ENCODE assay signal across 1 cellular context in the genomic region with DNA sequence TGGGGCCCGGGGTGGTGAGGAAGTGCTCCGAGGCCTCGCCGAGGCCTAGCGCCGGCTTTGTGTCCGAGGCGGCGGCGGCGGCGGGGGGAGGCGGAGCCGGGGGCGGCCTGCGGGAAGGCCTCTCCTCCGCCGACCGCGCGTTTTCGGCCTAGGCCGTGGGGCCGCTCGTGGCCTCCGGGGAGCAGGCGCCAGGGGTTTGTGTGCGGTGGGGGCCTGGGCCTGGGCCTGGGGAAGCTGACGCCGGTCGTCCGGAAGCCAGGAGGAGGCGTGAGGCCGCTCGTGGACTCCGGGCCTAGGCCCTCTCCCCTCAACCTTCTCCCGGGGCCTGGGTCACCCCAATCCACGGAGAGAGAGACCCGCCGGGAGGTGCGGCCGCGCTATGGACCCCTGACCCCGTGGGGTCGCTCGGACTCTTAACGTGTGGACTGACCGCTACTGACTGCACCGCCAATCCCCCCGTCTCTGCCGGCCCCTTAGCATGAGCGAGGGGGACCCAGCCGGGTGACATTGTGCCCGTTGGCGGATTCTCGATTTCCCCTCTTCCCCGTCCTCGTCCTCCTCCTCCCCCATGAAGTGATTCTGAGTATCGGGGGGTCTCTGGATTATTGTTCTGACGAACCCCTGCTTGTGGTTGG.
TF ChIP-seq lines count a peak whose summit lies in the region.

No MANE protein-coding gene starts in this region.

TF ChIP-seq in K562, 482 proteins besides CTCF, POLR2A, EP300 and RAD21 (continued from another document and continues in another):
- TF ChIP-seq PKNOX1 (IDR thresholded peaks at IDR 0.05) (no peak), ZNF197 (CRISPR knock-in tag; IDR thresholded peaks at IDR 0.05; ENCODE audit: low read depth) (no peak), SMARCA5 (IDR thresholded peaks at IDR 0.05) (no peak), RBFOX2 (IDR thresholded peaks at IDR 0.05; ENCODE audit: low read depth, low read length) (peak; percentile 94), SMARCC2 (IDR thresholded peaks at IDR 0.05; ENCODE audit: low read depth) (no peak; the same call in 1 of the 2 replicates), ZNF12 (CRISPR knock-in tag; IDR thresholded peaks at IDR 0.05) (no peak), ZFP36 (IDR thresholded peaks at IDR 0.05; ENCODE audit: low read depth, low read length, partially characterized antibody) (no peak), SRSF1 (IDR thresholded peaks at IDR 0.05; ENCODE audit: low read depth, low read length) (no peak), ZFPM2 (CRISPR knock-in tag; IDR thresholded peaks at IDR 0.05) (no peak), GTF2B (IDR thresholded peaks at IDR 0.05; ENCODE audit: extremely low read depth, insufficient read length) (no peak), HEY1 (CRISPR knock-in tag; IDR thresholded peaks at IDR 0.05; ENCODE audit: borderline replicate concordance) (no peak), CLOCK (CRISPR knock-in tag; IDR thresholded peaks at IDR 0.05; ENCODE audit: borderline replicate concordance) (no peak), TRIM24 (IDR thresholded peaks at IDR 0.05) (no peak), ETS2 (tag; IDR thresholded peaks at IDR 0.05; ENCODE audit: borderline replicate concordance, poor library complexity, severe bottlenecking) (no peak), PHB (CRISPR knock-in tag; IDR thresholded peaks at IDR 0.05) (no peak), ZNF589 (CRISPR knock-in tag; IDR thresholded peaks at IDR 0.05; ENCODE audit: low read depth) (no peak), ZNF444 (CRISPR knock-in tag; IDR thresholded peaks at IDR 0.05) (no peak), SETDB1 (IDR thresholded peaks at IDR 0.05; ENCODE audit: low read length) (no peak), DPF2 (IDR thresholded peaks at IDR 0.05) (no peak), RBBP5 (IDR thresholded peaks at IDR 0.05; ENCODE audit: borderline replicate concordance, insufficient read depth, low read length, poor library complexity, severe bottlenecking) (peak; percentile 42), NFXL1 (CRISPR knock-in tag; IDR thresholded peaks at IDR 0.05) (no peak), HOMEZ (CRISPR knock-in tag; IDR thresholded peaks at IDR 0.05) (no peak), TSHZ1 (CRISPR knock-in tag; IDR thresholded peaks at IDR 0.05) (no peak), PCBP2 (IDR thresholded peaks at IDR 0.05; ENCODE audit: low read depth, low read length, poor library complexity, severe bottlenecking) (no peak), ZSCAN32 (CRISPR knock-in tag; IDR thresholded peaks at IDR 0.05) (no peak), ZNF75A (CRISPR knock-in tag; IDR thresholded peaks at IDR 0.05) (no peak), ZNF764 (CRISPR knock-in tag; IDR thresholded peaks at IDR 0.05; ENCODE audit: low read depth) (no peak), ARNT (IDR thresholded peaks at IDR 0.05) (no peak), MBD2 (IDR thresholded peaks at IDR 0.05; ENCODE audit: borderline replicate concordance, low read depth) (0 out of 2 replicates have a peak, but pooled peaks have one; percentile 19), ETS1 (conservative IDR thresholded peaks at IDR 0.05; ENCODE audit: control insufficient read depth, low read depth, low read length) (no peak; the same call in 1 of the 2 replicates), GABPB1 (CRISPR knock-in tag; IDR thresholded peaks at IDR 0.05) (peak; percentile 40; the same call in 1 of the 2 replicates), GTF2E2 (tag; IDR thresholded peaks at IDR 0.05) (0 out of 2 replicates have a peak, but pooled peaks have one; percentile 29), ZNF398 (CRISPR knock-in tag; IDR thresholded peaks at IDR 0.05) (no peak), PHF21A (IDR thresholded peaks at IDR 0.05; ENCODE audit: borderline replicate concordance, low read depth) (no peak), ZNF263 (CRISPR knock-in tag; IDR thresholded peaks at IDR 0.05; ENCODE audit: borderline replicate concordance) (peak; percentile 21; the same call in 1 of the 2 replicates), YY1 (IDR thresholded peaks at IDR 0.05; ENCODE audit: borderline replicate concordance in 1 of 3, control insufficient read depth in 1 of 3, extremely low read depth in 1 of 3, insufficient read depth in 3 of 3, insufficient read length in 1 of 3, insufficient replicate concordance in 2 of 3, low read depth in 1 of 3, low read length in 2 of 3) (no peak), ZNF584 (CRISPR knock-in tag; IDR thresholded peaks at IDR 0.05; ENCODE audit: low read depth) (no peak), CREB1 (IDR thresholded peaks at IDR 0.05) (no peak), CREB1 (CRISPR knock-in tag; IDR thresholded peaks at IDR 0.05) (no peak), TAF7 (tag; IDR thresholded peaks at IDR 0.05) (no peak), SRF (CRISPR knock-in tag; IDR thresholded peaks at IDR 0.05) (no peak), FOXP4 (CRISPR knock-in tag; IDR thresholded peaks at IDR 0.05; ENCODE audit: borderline replicate concordance) (no peak), SMC3 (conservative IDR thresholded peaks at IDR 0.05; ENCODE audit: insufficient read depth, low read depth, low read length) (no peak), NFIX (CRISPR knock-in tag; IDR thresholded peaks at IDR 0.05; ENCODE audit: low read depth) (no peak), RBM17 (IDR thresholded peaks at IDR 0.05; ENCODE audit: borderline replicate concordance, low read depth, low read length) (no peak), NFRKB (IDR thresholded peaks at IDR 0.05; ENCODE audit: low read depth) (no peak), CTBP1 (IDR thresholded peaks at IDR 0.05; ENCODE audit: borderline replicate concordance) (no peak), ZNF778 (CRISPR knock-in tag; IDR thresholded peaks at IDR 0.05) (no peak)
- TF ChIP-seq, protein P1, sequence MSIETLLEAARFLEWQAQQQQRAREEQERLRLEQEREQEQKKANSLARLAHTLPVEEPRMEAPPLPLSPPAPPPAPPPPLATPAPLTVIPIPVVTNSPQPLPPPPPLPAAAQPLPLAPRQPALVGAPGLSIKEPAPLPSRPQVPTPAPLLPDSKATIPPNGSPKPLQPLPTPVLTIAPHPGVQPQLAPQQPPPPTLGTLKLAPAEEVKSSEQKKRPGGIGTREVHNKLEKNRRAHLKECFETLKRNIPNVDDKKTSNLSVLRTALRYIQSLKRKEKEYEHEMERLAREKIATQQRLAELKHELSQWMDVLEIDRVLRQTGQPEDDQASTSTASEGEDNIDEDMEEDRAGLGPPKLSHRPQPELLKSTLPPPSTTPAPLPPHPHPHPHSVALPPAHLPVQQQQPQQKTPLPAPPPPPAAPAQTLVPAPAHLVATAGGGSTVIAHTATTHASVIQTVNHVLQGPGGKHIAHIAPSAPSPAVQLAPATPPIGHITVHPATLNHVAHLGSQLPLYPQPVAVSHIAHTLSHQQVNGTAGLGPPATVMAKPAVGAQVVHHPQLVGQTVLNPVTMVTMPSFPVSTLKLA (conservative IDR thresholded peaks at IDR 0.05) = no peak
